ENCODE assay signal across 25 cellular contexts in the genomic region with DNA sequence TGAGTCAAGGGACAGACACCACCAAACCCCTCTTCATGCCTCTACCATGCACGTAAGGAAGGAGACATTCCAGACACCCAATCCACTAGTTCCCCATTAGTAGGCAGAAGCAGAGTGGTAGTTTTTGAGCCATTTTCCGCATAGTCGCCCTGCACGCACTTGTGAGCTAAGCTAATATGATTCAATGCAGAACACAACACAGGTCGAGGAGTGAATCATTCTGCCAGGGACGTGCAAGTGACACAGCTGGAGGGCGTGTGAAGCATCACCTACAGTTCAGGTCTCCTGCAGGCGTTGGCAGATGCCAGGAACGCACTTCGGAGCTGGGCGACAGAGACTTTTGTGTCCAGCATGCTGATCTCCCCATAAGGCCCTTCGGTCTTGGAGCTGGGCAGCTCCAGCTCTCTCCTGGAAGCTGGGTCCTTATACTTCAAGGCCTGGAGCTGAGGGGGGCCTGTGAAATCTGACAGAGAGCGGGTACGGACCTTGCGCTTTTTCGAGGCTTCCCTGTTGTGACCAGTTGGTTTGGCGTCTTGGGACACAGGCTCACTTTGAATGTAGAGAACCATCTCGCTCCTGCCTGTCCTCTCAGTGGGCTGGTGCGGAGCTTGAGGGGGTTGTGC.
"Had no signal": no experiment of that assay in that cellular context is flagged by ENCODE, and none has a peak within 500 bp of the region (broad histone marks: within the 10 kb centered on the region; RNA-seq: fewer than 3 reads in every experiment).

No MANE protein-coding gene starts in this region.

- H3K9ac ChIP-seq: SK-N-SH had no signal

- H3K27ac Mint-ChIP-seq: activated CD4-positive, alpha-beta T cell treated with anti-CD3 and anti-CD28 coated beads for 36 hours; naive thymus-derived CD4-positive, alpha-beta T cell; stimulated activated effector memory CD8-positive, alpha-beta T cell treated with anti-CD3 and anti-CD28 coated beads, Interleukin-12 subunit alpha, Interleukin-12 subunit beta, amount 100 ng/mL, for 72 hours; T-helper 2 cell treated with Interferon-gamma antibody and Interleukin-4, amounts not matched to agents 5 μg/mL and 100 μg/mL, for 36 hours had no signal

- H3K4me2 ChIP-seq: SK-N-SH, smooth muscle cell had no signal

- H3K27me3 ChIP-seq: adrenal gland, right lobe of liver, stomach, testis, upper lobe of right lung had no signal

- H3K4me3 Mint-ChIP-seq: activated CD4-positive, alpha-beta T cell treated with anti-CD3 and anti-CD28 coated beads for 36 hours; activated naive CD4-positive, alpha-beta T cell treated with anti-CD3 and anti-CD28 coated beads, Interleukin-2, amount 50 U/mL, for 24 hours; naive thymus-derived CD4-positive, alpha-beta T cell; stimulated activated effector memory CD8-positive, alpha-beta T cell treated with anti-CD3 and anti-CD28 coated beads, Interleukin-12 subunit alpha, Interleukin-12 subunit beta, amount 100 ng/mL, for 72 hours; T-helper 2 cell treated with Interferon-gamma antibody and Interleukin-4, amounts not matched to agents 5 μg/mL and 100 μg/mL, for 36 hours had no signal

- DNase-seq: activated CD4-positive, alpha-beta T cell treated with anti-CD3 and anti-CD28 coated beads for 36 hours; activated CD4-positive, alpha-beta T cell treated with anti-CD3 and anti-CD28 coated beads, Interleukin-2, amount 50 U/mL, for 48 hours; activated gamma-delta T cell; dermis blood vessel endothelial cell; effector memory CD4-positive, alpha-beta T cell; foreskin melanocyte; kidney; mesenchymal stem cell; naive thymus-derived CD4-positive, alpha-beta T cell; occipital lobe; right lobe of liver; SK-N-SH; stimulated activated CD4-positive, alpha-beta T cell treated with anti-CD3 and anti-CD28 coated beads, Interleukin-4, amount 100 ng/mL, for 24 hours; stomach; testis; upper lobe of right lung had no signal

- H3K27me3 Mint-ChIP-seq: activated CD4-positive, alpha-beta T cell treated with anti-CD3 and anti-CD28 coated beads for 36 hours; activated naive CD4-positive, alpha-beta T cell treated with anti-CD3 and anti-CD28 coated beads, Interleukin-2, amount 50 U/mL, for 24 hours; naive thymus-derived CD4-positive, alpha-beta T cell had no signal

- FAIRE-seq: astrocyte, bronchial epithelial cell, kidney, TTC549 had no signal

- H3K4me3 ChIP-seq: adrenal gland, prostate gland, right lobe of liver, smooth muscle cell, stomach, testis, upper lobe of right lung had no signal

- H3K9me3 ChIP-seq: adrenal gland, prostate gland, right lobe of liver, SK-N-SH, stomach, testis, upper lobe of right lung had no signal

- H3K9me3 Mint-ChIP-seq: activated naive CD4-positive, alpha-beta T cell treated with anti-CD3 and anti-CD28 coated beads, Interleukin-2, amount 50 U/mL, for 24 hours; naive thymus-derived CD4-positive, alpha-beta T cell; stimulated activated effector memory CD8-positive, alpha-beta T cell treated with anti-CD3 and anti-CD28 coated beads, Interleukin-12 subunit alpha, Interleukin-12 subunit beta, amount 100 ng/mL, for 72 hours; T-helper 2 cell treated with Interferon-gamma antibody and Interleukin-4, amounts not matched to agents 5 μg/mL and 100 μg/mL, for 36 hours had no signal

- H3K27ac ChIP-seq: adrenal gland, prostate gland, right lobe of liver, stomach, testis, upper lobe of right lung had no signal

- ATAC-seq: activated CD4-positive, alpha-beta T cell treated with anti-CD3 and anti-CD28 coated beads for 36 hours; naive thymus-derived CD4-positive, alpha-beta T cell; right lobe of liver; stimulated activated effector memory CD8-positive, alpha-beta T cell treated with anti-CD3 and anti-CD28 coated beads, Interleukin-12 subunit alpha, Interleukin-12 subunit beta, amount 100 ng/mL, for 72 hours; upper lobe of right lung had no signal

- H3K36me3 ChIP-seq: adrenal gland, prostate gland had no signal
